Comparison of ENCODE assay signal across 21 cellular contexts in the genomic region with DNA sequence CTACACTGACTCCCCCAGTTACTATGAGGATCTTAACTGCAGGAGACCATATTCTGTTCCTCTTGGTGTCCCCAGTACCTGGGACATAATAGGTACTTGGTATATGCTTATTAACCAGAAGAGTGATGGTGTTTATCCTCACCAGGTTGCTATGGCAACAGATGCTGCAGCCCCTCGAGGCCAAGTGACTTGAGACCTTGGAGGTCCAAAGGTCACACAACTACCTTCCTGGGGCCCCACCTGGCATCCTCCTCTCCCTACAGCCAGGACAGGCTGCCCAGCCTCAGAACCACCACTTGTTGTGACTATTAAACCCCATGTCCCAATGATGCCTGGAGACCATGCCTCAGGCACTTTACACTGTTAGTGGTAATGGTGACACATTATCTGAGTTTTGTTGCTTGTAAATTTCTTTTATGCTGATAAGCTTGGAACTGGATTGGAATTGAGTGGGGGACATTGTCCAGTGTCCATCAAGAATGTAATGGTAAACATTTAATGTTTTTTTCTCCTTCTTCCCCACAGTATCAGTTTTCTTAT.
A peak's percentile ranks its signal among the peaks of the same experiment; 100 is the strongest.
DNase-seq lines count a peak whose midpoint lies in the region; ATAC-seq and TF ChIP-seq lines count a peak whose summit lies in the region.
"Had no signal": no experiment of that assay in that cellular context is flagged by ENCODE, and none has a peak within 500 bp of the region (broad histone marks: within the 10 kb centered on the region; RNA-seq: fewer than 3 reads in every experiment).

No MANE protein-coding gene starts in this region.

- H2BK20ac ChIP-seq in H9 (ENCODE audit: low read depth, low read length, poor library complexity, severe bottlenecking), result no peak overlapping the region

- H3K14ac ChIP-seq in H9 (ENCODE audit: insufficient read depth, low read length), result no peak overlapping the region

- no peaks in the 10 kb centered on the region for H3K79me2 ChIP-seq in H9 (ENCODE audit: insufficient read depth, low read length)

- TF ChIP-seq POLR2A in esophagus squamous epithelium (IDR thresholded peaks at IDR 0.05), result no peak

- no peaks in the 10 kb centered on the region for H3K79me1 ChIP-seq in H9 (ENCODE audit: insufficient read depth, low read depth, low read length, poor library complexity, severe bottlenecking)

- H4K8ac ChIP-seq in H9 (replicated peaks; ENCODE audit: insufficient read length, low read depth, low read length), result no peak overlapping the region

- H3K27ac ChIP-seq in CD4-positive, CD25-positive, alpha-beta regulatory T cell (ENCODE audit: insufficient read depth, low read length, poor library complexity, severe bottlenecking), result no peak overlapping the region
- no peak overlapping the region for H3K27ac ChIP-seq in H9 (ENCODE audit: insufficient read length, low read depth, low read length)
- peak overlapping the region; percentile 92 for H3K27ac ChIP-seq in WERI-Rb-1
- H3K27ac ChIP-seq in esophagus squamous epithelium, result no peak overlapping the region
- H3K27ac ChIP-seq: sigmoid colon, transverse colon had no signal

- H4K5ac ChIP-seq in H9 (ENCODE audit: insufficient read length, low read depth, low read length), result no peak overlapping the region

- no peaks in the 10 kb centered on the region for H3K9me3 Mint-ChIP-seq in CD4-positive, CD25-positive, alpha-beta regulatory T cell
- H3K9me3 Mint-ChIP-seq in H9 (no peaks in the 10 kb centered on the region), nephron (no peaks in the 10 kb centered on the region)
- H3K9me3 Mint-ChIP-seq: activated CD8-positive, alpha-beta T cell treated with anti-CD3 and anti-CD28 coated beads for 36 hours; activated naive CD4-positive, alpha-beta T cell treated with anti-CD3 and anti-CD28 coated beads, Interleukin-2, amount 50 U/mL, for 72 hours; activated T-cell treated with anti-CD3 and anti-CD28 coated beads, Interleukin-2, amount 50 U/mL, for 4 hours; immature natural killer cell; T-helper 2 cell treated with Interferon-gamma antibody and Interleukin-4, amounts not matched to agents 5 μg/mL and 100 μg/mL, for 36 hours had no signal

- H3K9ac ChIP-seq in H9 (ENCODE audit: extremely low read depth, insufficient read length, low read length), result no peak overlapping the region

- peaks cover 11% of the 10 kb centered on the region for H3K36me3 ChIP-seq in CD4-positive, CD25-positive, alpha-beta regulatory T cell (ENCODE audit: control insufficient read depth, insufficient read depth, low read length)
- peaks cover 46% of the 10 kb centered on the region for H3K36me3 ChIP-seq in WERI-Rb-1
- H3K36me3 ChIP-seq in esophagus squamous epithelium, result no peaks in the 10 kb centered on the region
- H3K36me3 ChIP-seq: sigmoid colon, SJCRH30, transverse colon had no signal

- H2AK5ac ChIP-seq in H9 (ENCODE audit: insufficient read length, low read length), result no peak overlapping the region

- no peaks in the 10 kb centered on the region for H3K27me3 Mint-ChIP-seq in CD4-positive, CD25-positive, alpha-beta regulatory T cell
- H3K27me3 Mint-ChIP-seq in H9 (ENCODE audit: low read depth), result no peaks in the 10 kb centered on the region
- H3K27me3 Mint-ChIP-seq in nephron (ENCODE audit: low read depth), result peaks cover 85% of the 10 kb centered on the region
- H3K27me3 Mint-ChIP-seq: activated CD8-positive, alpha-beta T cell treated with anti-CD3 and anti-CD28 coated beads for 36 hours had no signal

- H3K4me1 Mint-ChIP-seq in CD4-positive, CD25-positive, alpha-beta regulatory T cell, result peaks cover 0 to 66% (median 27%) of the 10 kb centered on the region in 4 donors
- H3K4me1 Mint-ChIP-seq in H9, result peaks cover 48 to 66% of the 10 kb centered on the region in 2 experiments
- peaks cover 88% of the 10 kb centered on the region for H3K4me1 Mint-ChIP-seq in nephron

- intact Hi-C loops in esophagus squamous epithelium (cut with DNase I), result no loop called here

- H2BK120ac ChIP-seq in H9 (ENCODE audit: low read depth, low read length, poor library complexity, severe bottlenecking), result no peak overlapping the region

- H2BK5ac ChIP-seq in H9 (ENCODE audit: insufficient read length, low read length), result no peak overlapping the region

- H3K27ac Mint-ChIP-seq in CD4-positive, CD25-positive, alpha-beta regulatory T cell, result peak overlapping the region in 2 of 3 donors; percentile 46 to 67
- peak overlapping the region in 2 of 3 experiments; percentile 49 to 90; a peak in 2 of 7 replicates for H3K27ac Mint-ChIP-seq in H9
- H3K27ac Mint-ChIP-seq in nephron, result peak overlapping the region; percentile 32 to 93 (median 72)
- H3K27ac Mint-ChIP-seq: activated CD8-positive, alpha-beta T cell treated with anti-CD3 and anti-CD28 coated beads for 36 hours; immature natural killer cell; T-helper 2 cell treated with Interferon-gamma antibody and Interleukin-4, amounts not matched to agents 5 μg/mL and 100 μg/mL, for 36 hours had no signal

- no peak overlapping the region for H3K4me2 ChIP-seq in H9 (ENCODE audit: insufficient read depth, insufficient read length, low read length)

- H3K23me2 ChIP-seq in H9 (ENCODE audit: insufficient read length, low read depth, low read length, poor library complexity, severe bottlenecking), result no peaks in the 10 kb centered on the region

- H4K20me1 ChIP-seq in H9 (ENCODE audit: control insufficient read depth, insufficient read depth, insufficient read length), result no peaks in the 10 kb centered on the region

- peaks cover 15% of the 10 kb centered on the region for H3K4me1 ChIP-seq in CD4-positive, CD25-positive, alpha-beta regulatory T cell (ENCODE audit: control insufficient read depth, insufficient read depth, low read length, poor library complexity, severe bottlenecking)
- H3K4me1 ChIP-seq in H9 (ENCODE audit: insufficient read depth, low read length), result peaks cover 13% of the 10 kb centered on the region; the same call in 1 of the 2 replicates
- H3K4me1 ChIP-seq in esophagus squamous epithelium, result peaks cover 0 to 48% (median 20%) of the 10 kb centered on the region in 3 donors

- no CpG with 5 or more reads among the region's 1 CpG for WGBS in H9 (ENCODE audit: extremely low coverage, insufficient read length, low lambda C conversion rate)
- WGBS in esophagus squamous epithelium, 2 donors, result 42 to 56% methylated on average over 1 of the region's 1 CpG

- no peak overlapping the region for H3K4ac ChIP-seq in H9 (ENCODE audit: low read depth, low read length)

- no peak for DNase-seq in CD4-positive, CD25-positive, alpha-beta regulatory T cell
- DNase-seq in H9, result no peak
- no peak for DNase-seq in WERI-Rb-1
- no peak for DNase-seq in esophagus squamous epithelium (lab: John Stamatoyannopoulos, UW)
- no peak for DNase-seq in T-helper 2 cell
- no peak for DNase-seq in germinal center (ENCODE audit: low spot score)
- no peak for DNase-seq in NOMO-1 treated with DMSO at 0.1 percent for 48 hours (lab: John Stamatoyannopoulos, UW; ENCODE audit: unreplicated experiment)
- DNase-seq: activated CD4-positive, CD25-positive, alpha-beta regulatory T cell; activated CD8-positive, alpha-beta T cell treated with anti-CD3 and anti-CD28 coated beads for 36 hours; activated T-cell treated with anti-CD3 and anti-CD28 coated beads, Interleukin-2, amount 50 U/mL, for 4 hours; COR-L47; GF-D8; immature natural killer cell; NCI-H2029 treated with DMSO at 0.1 percent for 48 hours; sigmoid colon; SJCRH30; stimulated activated naive CD8-positive, alpha-beta T cell treated with anti-CD3 and anti-CD28 coated beads, Interleukin-15, Interleukin-2, amounts not matched to agents 100 U/mL and 50 U/mL, for 24 hours; transverse colon had no signal

- no peak overlapping the region for H4K91ac ChIP-seq in H9 (ENCODE audit: insufficient read length, low read depth, low read length)

- no peak for TF ChIP-seq CTCF in H9 (conservative IDR thresholded peaks at IDR 0.05)
- TF ChIP-seq CTCF in WERI-Rb-1 (IDR thresholded peaks at IDR 0.05; ENCODE audit: low read depth, low read length), result no peak
- TF ChIP-seq CTCF in nephron (IDR thresholded peaks at IDR 0.05; ENCODE audit: unreplicated experiment in 3 of 3), result no peak
- no peak for TF ChIP-seq CTCF in esophagus squamous epithelium (IDR thresholded peaks at IDR 0.05)

- no peak overlapping the region for H2AFZ ChIP-seq in H9 (ENCODE audit: low read length)

- H3K27me3 ChIP-seq in CD4-positive, CD25-positive, alpha-beta regulatory T cell (ENCODE audit: control insufficient read depth, insufficient read depth, low read length), result no peaks in the 10 kb centered on the region
- H3K27me3 ChIP-seq in H9 (ENCODE audit: insufficient read depth, low read length) (no peaks in the 10 kb centered on the region), WERI-Rb-1 (ENCODE audit: insufficient read depth, low read depth, severe bottlenecking) (no peaks in the 10 kb centered on the region), esophagus squamous epithelium (peaks cover 0 to 6% (median 0%) of the 10 kb centered on the region in 4 donors)
- H3K27me3 ChIP-seq: sigmoid colon, SJCRH30, transverse colon had no signal

- H3K4me3 ChIP-seq in CD4-positive, CD25-positive, alpha-beta regulatory T cell (ENCODE audit: low read depth, low read length), result no peak overlapping the region
- H3K4me3 ChIP-seq in WERI-Rb-1 (ENCODE audit: low read depth, low read length) (no peak overlapping the region), esophagus squamous epithelium (no peak overlapping the region)
- H3K4me3 ChIP-seq: sigmoid colon, SJCRH30, transverse colon had no signal

- no peak overlapping the region for H3K56ac ChIP-seq in H9 (ENCODE audit: insufficient read length, low read depth, low read length)

- H2BK12ac ChIP-seq in H9 (ENCODE audit: insufficient read length, low read depth, low read length), result no peak overlapping the region

- no peaks in the 10 kb centered on the region for H3K9me3 ChIP-seq in CD4-positive, CD25-positive, alpha-beta regulatory T cell (ENCODE audit: control insufficient read depth in 2 of 2, low read length in 2 of 2)
- H3K9me3 ChIP-seq in H9 (ENCODE audit: control insufficient read depth, low read depth, low read length), result no peaks in the 10 kb centered on the region
- H3K9me3 ChIP-seq in WERI-Rb-1 (ENCODE audit: severe bottlenecking), result no peaks in the 10 kb centered on the region
- H3K9me3 ChIP-seq in esophagus squamous epithelium, result no peaks in the 10 kb centered on the region
- H3K9me3 ChIP-seq: sigmoid colon, SJCRH30, transverse colon had no signal

- no peak for ATAC-seq in CD4-positive, CD25-positive, alpha-beta regulatory T cell (ENCODE audit: low read depth in 2 of 2)
- ATAC-seq: activated CD8-positive, alpha-beta T cell treated with anti-CD3 and anti-CD28 coated beads for 36 hours; activated naive CD4-positive, alpha-beta T cell treated with anti-CD3 and anti-CD28 coated beads, Interleukin-2, amount 50 U/mL, for 72 hours; activated T-cell treated with anti-CD3 and anti-CD28 coated beads, Interleukin-2, amount 50 U/mL, for 4 hours; stimulated activated naive CD8-positive, alpha-beta T cell treated with anti-CD3 and anti-CD28 coated beads, Interleukin-15, Interleukin-2, amounts not matched to agents 100 U/mL and 50 U/mL, for 24 hours had no signal

- no peak overlapping the region for H3K4me3 Mint-ChIP-seq in CD4-positive, CD25-positive, alpha-beta regulatory T cell
- H3K4me3 Mint-ChIP-seq in H9 (no peak overlapping the region), nephron (peak overlapping the region in 1 of 3 experiments; percentile 43)
- H3K4me3 Mint-ChIP-seq: activated CD8-positive, alpha-beta T cell treated with anti-CD3 and anti-CD28 coated beads for 36 hours; activated T-cell treated with anti-CD3 and anti-CD28 coated beads, Interleukin-2, amount 50 U/mL, for 4 hours; immature natural killer cell; T-helper 2 cell treated with Interferon-gamma antibody and Interleukin-4, amounts not matched to agents 5 μg/mL and 100 μg/mL, for 36 hours had no signal

- H3K23ac ChIP-seq in H9 (ENCODE audit: insufficient read length, low read depth, low read length), result no peak overlapping the region

- H2BK15ac ChIP-seq in H9 (ENCODE audit: low read depth, low read length), result no peak overlapping the region; the same call in 1 of the 2 replicates

- no peak overlapping the region for H3T11ph ChIP-seq in H9 (ENCODE audit: low read length)

- peaks cover 13% of the 10 kb centered on the region for H3K36me3 Mint-ChIP-seq in CD4-positive, CD25-positive, alpha-beta regulatory T cell
- H3K36me3 Mint-ChIP-seq in H9 (ENCODE audit: insufficient read depth in 1 of 3, low read depth in 3 of 3) (no peaks in the 10 kb centered on the region; a peak in 1 of 7 replicates), nephron (ENCODE audit: low read depth) (no peaks in the 10 kb centered on the region)
- H3K36me3 Mint-ChIP-seq: activated naive CD4-positive, alpha-beta T cell treated with anti-CD3 and anti-CD28 coated beads, Interleukin-2, amount 50 U/mL, for 72 hours had no signal

- no peak overlapping the region for H3K18ac ChIP-seq in H9 (ENCODE audit: insufficient read length, low read depth, low read length)
